ENCODE assay signal across 19 cellular contexts in genomic region chr6:45812937-45813336, GRCh38.
DNase-seq lines count a peak whose midpoint lies in the region; ATAC-seq and TF ChIP-seq lines count a peak whose summit lies in the region.
"Had no signal": no experiment of that assay in that cellular context is flagged by ENCODE, and none has a peak within 500 bp of the region (broad histone marks: within the 10 kb centered on the region; RNA-seq: fewer than 3 reads in every experiment).

No MANE protein-coding gene starts in this region.

- H4K20me1 ChIP-seq in SK-N-SH (ENCODE audit: insufficient read depth), result no peaks in the 10 kb centered on the region

- intact Hi-C loops in body of pancreas (cut with DNase I), result no loop called here

- no peak for TF ChIP-seq POLR2A in body of pancreas (IDR thresholded peaks at IDR 0.05)

- CTCF ChIA-PET in SK-N-SH (lab: Yijun Ruan, JAX), result no interaction called here

- TF ChIP-seq EP300 in SK-N-SH (IDR thresholded peaks at IDR 0.05; ENCODE audit: borderline replicate concordance in 1 of 2, low read depth in 1 of 2, low read length in 1 of 2), result no peak

- no peaks in the 10 kb centered on the region for H3K79me2 ChIP-seq in SK-N-SH (ENCODE audit: insufficient read depth)

- H3K4me3 ChIP-seq in SK-N-SH (ENCODE audit: low read depth in 2 of 2, low read length in 1 of 2) (no peak overlapping the region), body of pancreas (no peak overlapping the region)
- H3K4me3 ChIP-seq: spleen had no signal

- no peaks in the 10 kb centered on the region; the same call in 1 of the 2 replicates for H3K27me3 ChIP-seq in SK-N-SH (ENCODE audit: insufficient read depth)
- no peaks in the 10 kb centered on the region for H3K27me3 ChIP-seq in body of pancreas
- H3K27me3 ChIP-seq: spleen had no signal

- no peak for TF ChIP-seq RAD21 in SK-N-SH (IDR thresholded peaks at IDR 0.05; ENCODE audit: low read length)

- POLR2A ChIA-PET in SK-N-SH (lab: Yijun Ruan, JAX), result no interaction called here

- no peaks in the 10 kb centered on the region for H3K9me3 ChIP-seq in SK-N-SH
- H3K9me3 ChIP-seq in body of pancreas, result no peaks in the 10 kb centered on the region
- H3K9me3 ChIP-seq: BE2C had no signal

- H3F3A ChIP-seq in SK-N-SH (replicated peaks; ENCODE audit: insufficient read depth), result peaks cover 9% of the 10 kb centered on the region

- TF ChIP-seq CTCF in SK-N-SH (IDR thresholded peaks at IDR 0.05) (no peak), body of pancreas (IDR thresholded peaks at IDR 0.05) (no peak)

- H3K27ac ChIP-seq in SK-N-SH (ENCODE audit: low read depth in 2 of 2, low read length in 1 of 2), result no peak overlapping the region
- H3K27ac ChIP-seq in body of pancreas, result no peak overlapping the region
- H3K27ac ChIP-seq: 22Rv1, spleen had no signal

- no peak overlapping the region for H3K4me2 ChIP-seq in SK-N-SH

- no peaks in the 10 kb centered on the region for H3K9me2 ChIP-seq in SK-N-SH

- WGBS in SK-N-SH (ENCODE audit: low lambda C conversion rate), result 8% methylated on average over 6 of the region's 6 CpGs
- 44 to 68% methylated on average over 6 of the region's 6 CpGs for WGBS in body of pancreas, 2 donors

- H2AFZ ChIP-seq in SK-N-SH (ENCODE audit: low read depth), result no peak overlapping the region

- H3K9ac ChIP-seq in SK-N-SH, result no peak overlapping the region

- H3K36me3 ChIP-seq in SK-N-SH (replicated peaks in 1 of 2; ENCODE audit: control insufficient read depth in 1 of 2, insufficient read depth in 2 of 2, low read length in 1 of 2), result no peaks in the 10 kb centered on the region
- H3K36me3 ChIP-seq in body of pancreas (replicated peaks in 1 of 2; ENCODE audit: insufficient read depth in 1 of 2, low read depth in 2 of 2), result no peaks in the 10 kb centered on the region
- H3K36me3 ChIP-seq: BE2C, spleen had no signal

- no peak; the same call in 2 of the 3 replicates for ATAC-seq in SK-N-SH treated with all-trans-retinoic acid at 6 μM for 48 hours
- no peak for ATAC-seq in body of pancreas
- ATAC-seq: HepG2, left lobe of liver had no signal

- DNase-seq in SK-N-SH (no peak), fibroblast of peridontal ligament (ENCODE audit: extremely low read depth) (peak; percentile 64), myocyte (ENCODE audit: low read depth) (peak; percentile 72), stromal cell of bone marrow (ENCODE audit: low read depth) (peak; percentile 17), body of pancreas (no peak), ecto neural progenitor cell (ENCODE audit: low spot score) (no peak)
- no peak for DNase-seq in stimulated activated CD4-positive, alpha-beta T cell treated with anti-CD3 and anti-CD28 coated beads, Interleukin-2, amount 100 ng/mL, for 24 hours
- DNase-seq: amniotic stem cell, BE2C, Calu3, endodermal cell, NCI-H2029, NCI-H446 treated with DMSO at 0.1 percent for 48 hours, SIG-M5, spleen had no signal

- no peaks in the 10 kb centered on the region for H3K4me1 ChIP-seq in SK-N-SH (ENCODE audit: control insufficient read depth in 1 of 2, insufficient read depth in 2 of 2, low read depth in 1 of 2, low read length in 1 of 2)
- no peaks in the 10 kb centered on the region for H3K4me1 ChIP-seq in body of pancreas
- H3K4me1 ChIP-seq: BE2C had no signal

TF ChIP-seq in SK-N-SH, 30 proteins besides CTCF, POLR2A, EP300 and RAD21:
- peak; percentile 29; the same call in 1 of the 2 replicates for TF ChIP-seq PBX3 (IDR thresholded peaks at IDR 0.05)
- no peak for TF ChIP-seq MEF2A (IDR thresholded peaks at IDR 0.05; ENCODE audit: borderline replicate concordance, low read depth)

TF ChIP-seq in SK-N-SH treated with all-trans-retinoic acid at 6 μM for 48 hours, 23 proteins besides CTCF, POLR2A, EP300 and RAD21:
- TF ChIP-seq TCF4 (CRISPR knock-in tag; IDR thresholded peaks at IDR 0.05; ENCODE audit: borderline replicate concordance), result no peak
- no peak for TF ChIP-seq ZNF70 (CRISPR knock-in tag; IDR thresholded peaks at IDR 0.05)
- TF ChIP-seq SNAI2 (CRISPR knock-in tag; IDR thresholded peaks at IDR 0.05), result no peak
- TF ChIP-seq ZC3H10 (CRISPR knock-in tag; IDR thresholded peaks at IDR 0.05), result no peak
- TF ChIP-seq CSDC2 (CRISPR knock-in tag; IDR thresholded peaks at IDR 0.05), result no peak
- TF ChIP-seq ESRRG (CRISPR knock-in tag; IDR thresholded peaks at IDR 0.05), result no peak
- TF ChIP-seq BACH2 (CRISPR knock-in tag; IDR thresholded peaks at IDR 0.05; ENCODE audit: borderline replicate concordance), result no peak
- TF ChIP-seq CREB5 (CRISPR knock-in tag; IDR thresholded peaks at IDR 0.05; ENCODE audit: low read depth), result no peak

Comparison
In these comparisons a context has a peak if more than half of its experiments do, and no peak if none do; other contexts are left out.
1. DNase-seq: peak in fibroblast of peridontal ligament (single experiment), myocyte (single experiment) and stromal cell of bone marrow (single experiment); none in SK-N-SH (single experiment), stimulated activated CD4-positive, alpha-beta T cell treated with anti-CD3 and anti-CD28 coated beads, Interleukin-2, amount 100 ng/mL, for 24 hours (0 of 2), body of pancreas (0 of 4) and ecto neural progenitor cell (single experiment).